In the genomic region with DNA sequence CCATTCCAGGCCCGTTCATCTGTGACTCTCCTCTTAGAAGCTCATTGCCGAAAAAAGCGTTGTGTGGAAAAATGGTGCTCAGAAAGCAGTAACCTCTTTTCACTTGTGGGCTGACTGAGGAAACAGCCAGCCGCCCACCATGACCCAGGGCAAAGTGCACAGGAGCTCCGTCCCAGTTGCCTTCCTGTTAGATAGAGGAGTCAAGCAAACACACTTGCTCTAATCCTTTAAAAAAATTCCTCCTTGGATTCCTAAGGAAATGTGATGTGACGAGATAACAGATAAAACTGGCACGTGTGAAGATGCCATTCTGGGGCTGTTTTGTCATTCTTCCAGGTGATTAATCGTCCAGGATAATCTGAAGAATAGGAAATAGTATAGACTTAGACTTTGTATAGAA, we compare ENCODE assay signal across 24 cellular contexts.
"Had no signal": no experiment of that assay in that cellular context is flagged by ENCODE, and none has a peak within 500 bp of the region (broad histone marks: within the 10 kb centered on the region; RNA-seq: fewer than 3 reads in every experiment).

No MANE protein-coding gene starts in this region.

- H3K9me3 ChIP-seq: ascending aorta, esophagus squamous epithelium, left ventricle myocardium inferior, testis, transverse colon had no signal

- H3K4me3 ChIP-seq: ascending aorta, coronary artery, esophagus squamous epithelium, left ventricle myocardium inferior, testis, transverse colon had no signal

- H3K4me1 ChIP-seq: ascending aorta, esophagus squamous epithelium, left ventricle myocardium inferior, testis, transverse colon had no signal

- H3K27ac ChIP-seq: ascending aorta, coronary artery, epithelial cell of prostate, esophagus squamous epithelium, left ventricle myocardium inferior, testis, transverse colon had no signal

- H3K27me3 ChIP-seq: ascending aorta, esophagus squamous epithelium, testis, transverse colon had no signal

- ATAC-seq: natural killer cell had no signal

- DNase-seq: activated CD4-positive, alpha-beta memory T cell treated with anti-CD3 and anti-CD28 coated beads for 36 hours; activated CD4-positive, alpha-beta T cell treated with anti-CD3 and anti-CD28 coated beads for 48 hours; activated CD4-positive, CD25-positive, alpha-beta regulatory T cell; activated CD8-positive, alpha-beta memory T cell treated with anti-CD3 and anti-CD28 coated beads, Interleukin-2, amount 50 U/mL, for 4 hours; activated effector memory CD4-positive, alpha-beta T cell treated with anti-CD3 and anti-CD28 coated beads, Interleukin-2, amount 50 U/mL, for 16 hours; activated naive CD4-positive, alpha-beta T cell treated with anti-CD3 and anti-CD28 coated beads for 36 hours; activated naive CD8-positive, alpha-beta T cell treated with anti-CD3 and anti-CD28 coated beads for 36 hours; activated T-cell treated with anti-CD3 and anti-CD28 coated beads, Interleukin-2, amount 50 U/mL, for 1 hour; esophagus squamous epithelium; foreskin melanocyte; left ventricle myocardium inferior; natural killer cell; posterior cingulate gyrus; stimulated activated CD4-positive, alpha-beta T cell treated with anti-CD3 and anti-CD28 coated beads, Interleukin-15, amount 100 ng/mL, for 24 hours; stimulated activated CD4-positive, alpha-beta T cell treated with anti-CD3 and anti-CD28 coated beads, Interleukin-2, amount 100 ng/mL, for 24 hours; stimulated activated naive CD4-positive, alpha-beta T cell treated with Interleukin-2 at 50 U/mL for 16 hours; T-helper 1 cell; testis; transverse colon had no signal

- FAIRE-seq: islet of Langerhans, urothelium cell line had no signal

- H3K36me3 ChIP-seq: ascending aorta, esophagus squamous epithelium, left ventricle myocardium inferior, transverse colon had no signal
